In the genomic region with DNA sequence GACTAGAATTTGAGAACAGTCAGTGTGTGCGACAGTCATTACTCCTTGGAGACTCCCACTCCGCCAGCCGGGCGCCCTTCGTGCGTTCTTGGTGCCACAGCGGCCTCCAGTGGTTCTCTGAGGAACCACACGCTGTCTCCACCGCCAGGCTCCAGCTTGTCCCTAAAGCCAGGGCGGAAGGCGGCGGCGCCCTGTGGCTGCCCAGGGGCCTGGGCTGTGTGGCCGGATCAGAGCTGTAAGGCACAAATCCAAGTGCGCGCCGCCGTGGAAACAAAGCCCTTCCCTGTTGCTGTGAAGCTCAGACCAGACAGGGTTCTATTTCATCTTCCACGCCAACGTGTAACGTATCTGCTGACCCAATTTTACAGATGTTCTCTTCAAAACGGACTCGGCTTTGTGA, we compare ENCODE assay signal across 8 cellular contexts. TPM values are rescaled to one million over a fixed set of nuclear protein-coding genes. Genes with fewer than 3 reads are reported as not detected.
DNase-seq lines count a peak whose midpoint lies in the region; ATAC-seq and TF ChIP-seq lines count a peak whose summit lies in the region.

No MANE protein-coding gene starts in this region.

- H3K4ac ChIP-seq in neuronal stem cell (ENCODE audit: low read length): no peak overlapping the region

- H3K14ac ChIP-seq in neuronal stem cell (ENCODE audit: low read length): no peak overlapping the region

- no peak overlapping the region for H3K18ac ChIP-seq in neuronal stem cell (ENCODE audit: low read length)

- H2BK15ac ChIP-seq in neuronal stem cell (ENCODE audit: low read length): no peak overlapping the region

- whole genome bisulfite sequencing in neuronal stem cell (ENCODE audit: extremely low coverage in 2 of 2, insufficient read length in 2 of 2, insufficient replicate concordance in 1 of 2), 2 donors: no CpG with 5 or more reads among the region's 23 CpGs

- H2BK120ac ChIP-seq in neuronal stem cell (ENCODE audit: low read depth, low read length): no peak overlapping the region

- H3K27ac ChIP-seq in Peyer's patch: no peak overlapping the region
- no peak overlapping the region for H3K27ac ChIP-seq in neuronal stem cell (replicated peaks; ENCODE audit: low read length)

- H3K23ac ChIP-seq in neuronal stem cell (ENCODE audit: low read depth, low read length, poor library complexity): no peak overlapping the region

- no peaks in the 10 kb centered on the region for H3K79me1 ChIP-seq in neuronal stem cell (ENCODE audit: low read depth, low read length)

- no peaks in the 10 kb centered on the region for H3K4me1 ChIP-seq in Peyer's patch
- H3K4me1 ChIP-seq in neuronal stem cell (ENCODE audit: control insufficient read depth in 2 of 2, insufficient read depth in 1 of 2, low read depth in 1 of 2, low read length in 2 of 2): no peaks in the 10 kb centered on the region

- H2AFZ ChIP-seq in neuronal stem cell (ENCODE audit: low read length): peak overlapping the region; percentile 69

- H3K27me3 ChIP-seq in Peyer's patch: no peaks in the 10 kb centered on the region
- H3K27me3 ChIP-seq in neuronal stem cell (ENCODE audit: control insufficient read depth in 3 of 3, insufficient read depth in 3 of 3, low read depth in 1 of 3, low read length in 3 of 3): peaks cover 0 to 5% (median 0%) of the 10 kb centered on the region in 3 experiments

- ATAC-seq in GM21737 (IDR thresholded peaks at IDR 0.05; ENCODE audit: unreplicated experiment): peak; percentile 93

- H4K8ac ChIP-seq in neuronal stem cell (ENCODE audit: low read depth, low read length): no peak overlapping the region

- no peak overlapping the region for H2BK5ac ChIP-seq in neuronal stem cell (ENCODE audit: low read length)

- no peak overlapping the region for H2BK12ac ChIP-seq in neuronal stem cell (ENCODE audit: low read length)

- H3K36me3 ChIP-seq in Peyer's patch: no peaks in the 10 kb centered on the region
- H3K36me3 ChIP-seq in neuronal stem cell (replicated peaks in 1 of 2; ENCODE audit: control insufficient read depth in 2 of 2, insufficient read depth in 2 of 2, low read length in 2 of 2): no peaks in the 10 kb centered on the region

- H3K9me3 ChIP-seq in Peyer's patch (no peaks in the 10 kb centered on the region), neuronal stem cell (replicated peaks in 1 of 2; ENCODE audit: control insufficient read depth in 2 of 2, insufficient read depth in 1 of 2, low read depth in 1 of 2, low read length in 2 of 2) (no peaks in the 10 kb centered on the region)

- peak; percentile 60 for DNase-seq in DMS79 treated with DMSO at 0.1 percent for 48 hours (lab: John Stamatoyannopoulos, UW)
- DNase-seq in KG1 (lab: John Stamatoyannopoulos, UW): peak; percentile 31
- peak; percentile 36 to 80 (median 76) for DNase-seq in Peyer's patch
- peak; percentile 26 for DNase-seq in activated T-helper 1 cell treated with Interleukin-2 at 50 U/mL for 16 hours (ENCODE audit: low read depth)
- peak; percentile 59 for DNase-seq in fibroblast of the aortic adventitia (ENCODE audit: low read depth)
- DNase-seq in neuronal stem cell (ENCODE audit: low spot score): peak; percentile 61
- peak; percentile 30 for DNase-seq in stromal cell of bone marrow (ENCODE audit: low read depth)

- no peak for TF ChIP-seq POLR2A in Peyer's patch (IDR thresholded peaks at IDR 0.05)

- H3K4me2 ChIP-seq in neuronal stem cell (ENCODE audit: insufficient read depth, low read length, poor library complexity, severe bottlenecking): peak overlapping the region; percentile 11

- no peak overlapping the region for H3K4me3 ChIP-seq in Peyer's patch
- peak overlapping the region; percentile 41 for H3K4me3 ChIP-seq in fibroblast of the aortic adventitia (ENCODE audit: low read depth, low read length)
- H3K4me3 ChIP-seq in neuronal stem cell (ENCODE audit: low read length in 2 of 2): no peak overlapping the region

- no peak overlapping the region for H4K91ac ChIP-seq in neuronal stem cell (ENCODE audit: low read depth, low read length, poor library complexity)

- H2AK5ac ChIP-seq in neuronal stem cell (ENCODE audit: low read depth, low read length): no peak overlapping the region

- peak; percentile 18 to 76 (median 66) for TF ChIP-seq CTCF in Peyer's patch (IDR thresholded peaks at IDR 0.05)
- TF ChIP-seq CTCF in fibroblast of the aortic adventitia (IDR thresholded peaks at IDR 0.05; ENCODE audit: insufficient read depth, low read length): peak; percentile 75

- no peak overlapping the region for H3K9ac ChIP-seq in neuronal stem cell (ENCODE audit: low read depth, low read length, poor library complexity)

RNA-seq across cellular contexts. Expression of a gene that starts 34.1 kb away (rescaled TPM):
- total RNA-seq in Peyer's patch (10 to 100 TPM; 51.2 to 61.9 (median 53.6) TPM), fibroblast of the aortic adventitia (ENCODE audit: low replicate concordance) (16.8 and 63.3 TPM in 2 replicates)
- 25.5 TPM for polyA plus RNA-seq in neuronal stem cell (2013, experiment 1 of 2)
- polyA plus RNA-seq in neuronal stem cell (2013, experiment 2 of 2): 25.5 TPM

Comparison
In these comparisons a context has a peak if more than half of its experiments do, and no peak if none do; other contexts are left out.
1. DNase-seq: peak in every context shown above with its lines; median percentile 76 in Peyer's patch; 61 in neuronal stem cell; 60 in DMS79 treated with DMSO at 0.1 percent for 48 hours; 59 in fibroblast of the aortic adventitia; 31 in KG1; 30 in stromal cell of bone marrow; 26 in activated T-helper 1 cell treated with Interleukin-2 at 50 U/mL for 16 hours.